ENCODE assay signal across 18 cellular contexts in genomic region chr6:21781075-21781474, GRCh38.
"Had no signal": no experiment of that assay in that cellular context is flagged by ENCODE, and none has a peak within 500 bp of the region (broad histone marks: within the 10 kb centered on the region; RNA-seq: fewer than 3 reads in every experiment).

No MANE protein-coding gene starts in this region.

- FAIRE-seq: endothelial cell of umbilical vein had no signal

- ATAC-seq: activated naive CD4-positive, alpha-beta T cell treated with anti-CD3 and anti-CD28 coated beads, Interleukin-2, amount 50 U/mL, for 72 hours; activated T-cell treated with anti-CD3 and anti-CD28 coated beads, Interleukin-2, amount 50 U/mL, for 72 hours; body of pancreas; left ventricle myocardium superior; natural killer cell treated with Interleukin-12 subunit alpha and Interleukin-12 subunit beta and Interleukin-15 and Interleukin-18, amount 100 ng/mL, for 72 hours had no signal

- H3K9me3 Mint-ChIP-seq: activated B cell treated with CpG ODN at 0.5 μM for 24 hours; activated CD4-positive, alpha-beta T cell treated with anti-CD3 and anti-CD28 coated beads, Interleukin-2, amount 10 ng/mL, durations not matched to agents 7 days and 5 days had no signal

- DNase-seq: activated B cell treated with CpG ODN at 0.5 μM for 24 hours; activated CD4-positive, alpha-beta T cell treated with anti-CD3 and anti-CD28 coated beads, Interleukin-2, amount 10 ng/mL, durations not matched to agents 7 days and 5 days; activated CD8-positive, alpha-beta memory T cell treated with anti-CD3 and anti-CD28 coated beads, Interleukin-2, amount 50 U/mL, for 48 hours; activated gamma-delta T cell; activated T-cell treated with anti-CD3 and anti-CD28 coated beads, Interleukin-2, amount 50 U/mL, for 72 hours; body of pancreas; central memory CD4-positive, alpha-beta T cell; colonic mucosa; foreskin fibroblast; hypothalamus; left ventricle myocardium superior; sigmoid colon; spleen; T-helper 2 cell had no signal

- H3K4me1 ChIP-seq: body of pancreas, colonic mucosa, sigmoid colon, spleen had no signal

- H3K27me3 ChIP-seq: body of pancreas, colonic mucosa, sigmoid colon, spleen had no signal

- H3K9me3 ChIP-seq: body of pancreas, colonic mucosa, sigmoid colon, spleen had no signal

- H3K4me3 ChIP-seq: body of pancreas, colonic mucosa, sigmoid colon, spleen had no signal

- H3K27ac Mint-ChIP-seq: activated B cell treated with CpG ODN at 0.5 μM for 24 hours; activated CD4-positive, alpha-beta T cell treated with anti-CD3 and anti-CD28 coated beads, Interleukin-2, amount 10 ng/mL, durations not matched to agents 7 days and 5 days; activated naive CD4-positive, alpha-beta T cell treated with anti-CD3 and anti-CD28 coated beads, Interleukin-2, amount 50 U/mL, for 72 hours; activated T-cell treated with anti-CD3 and anti-CD28 coated beads, Interleukin-2, amount 50 U/mL, for 72 hours; memory B cell; natural killer cell treated with Interleukin-12 subunit alpha and Interleukin-12 subunit beta and Interleukin-15 and Interleukin-18, amount 100 ng/mL, for 72 hours had no signal

- H3K36me3 ChIP-seq: colonic mucosa, sigmoid colon, spleen had no signal

- H3K4me1 Mint-ChIP-seq: activated B cell treated with CpG ODN at 0.5 μM for 24 hours, memory B cell had no signal

- H3K36me3 Mint-ChIP-seq: activated naive CD4-positive, alpha-beta T cell treated with anti-CD3 and anti-CD28 coated beads, Interleukin-2, amount 50 U/mL, for 72 hours; memory B cell; natural killer cell treated with Interleukin-12 subunit alpha and Interleukin-12 subunit beta and Interleukin-15 and Interleukin-18, amount 100 ng/mL, for 72 hours had no signal

- H3K4me3 Mint-ChIP-seq: activated B cell treated with CpG ODN at 0.5 μM for 24 hours; activated CD4-positive, alpha-beta T cell treated with anti-CD3 and anti-CD28 coated beads, Interleukin-2, amount 10 ng/mL, durations not matched to agents 7 days and 5 days; activated T-cell treated with anti-CD3 and anti-CD28 coated beads, Interleukin-2, amount 50 U/mL, for 72 hours; memory B cell; natural killer cell treated with Interleukin-12 subunit alpha and Interleukin-12 subunit beta and Interleukin-15 and Interleukin-18, amount 100 ng/mL, for 72 hours had no signal

- H3K27me3 Mint-ChIP-seq: activated B cell treated with CpG ODN at 0.5 μM for 24 hours; activated CD4-positive, alpha-beta T cell treated with anti-CD3 and anti-CD28 coated beads, Interleukin-2, amount 10 ng/mL, durations not matched to agents 7 days and 5 days; memory B cell had no signal

- H3K27ac ChIP-seq: body of pancreas, colonic mucosa, sigmoid colon, spleen had no signal
